28 cellular contexts compared by ENCODE assay signal in the genomic region with DNA sequence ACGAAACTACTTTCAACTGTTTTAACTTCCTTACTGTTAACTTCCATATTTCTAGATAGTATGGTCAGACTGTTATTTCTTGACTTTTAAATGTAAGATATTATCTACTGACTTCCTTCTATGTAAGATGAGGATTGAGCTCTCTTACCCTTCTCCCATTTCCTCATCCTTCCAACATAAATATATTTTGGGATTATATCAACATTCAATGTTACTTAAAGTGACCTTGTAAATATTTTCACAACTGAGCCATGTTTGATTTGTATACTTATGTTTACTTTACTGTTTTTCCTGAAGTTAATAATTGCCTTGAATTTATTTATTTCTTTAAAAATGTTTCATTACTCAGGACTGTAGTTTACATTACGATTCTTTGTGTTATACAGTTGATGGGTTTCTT.
"Had no signal": no experiment of that assay in that cellular context is flagged by ENCODE, and none has a peak within 500 bp of the region (broad histone marks: within the 10 kb centered on the region; RNA-seq: fewer than 3 reads in every experiment).

No MANE protein-coding gene starts in this region.

- H3K27ac Mint-ChIP-seq: effector memory CD8-positive, alpha-beta T cell; naive thymus-derived CD8-positive, alpha-beta T cell; nephron progenitor cell; stimulated activated effector memory CD8-positive, alpha-beta T cell treated with anti-CD3 and anti-CD28 coated beads, Interleukin-12 subunit alpha, Interleukin-12 subunit beta, amount 100 ng/mL, for 72 hours; type B pancreatic cell had no signal

- DNase-seq: cortex of kidney; effector memory CD8-positive, alpha-beta T cell; erythroblast; esophagus squamous epithelium; foreskin melanocyte; glutamatergic neuron; heart right ventricle; hippocampal formation; islet precursor cell; kidney glomerular epithelial cell; left colon; left ventricle myocardium inferior; lower lobe of right lung; naive thymus-derived CD8-positive, alpha-beta T cell; nephron progenitor cell; nucleus accumbens; sigmoid colon; stimulated activated CD4-positive, alpha-beta T cell treated with anti-CD3 and anti-CD28 coated beads, Interleukin-2, amount 100 ng/mL, for 24 hours; stimulated activated CD4-positive, alpha-beta T cell treated with anti-CD3 and anti-CD28 coated beads, Interleukin-4, amount 100 ng/mL, for 24 hours; stimulated activated naive CD8-positive, alpha-beta T cell treated with anti-CD3 and anti-CD28 coated beads, Interleukin-15, Interleukin-2, amounts not matched to agents 100 U/mL and 50 U/mL, for 24 hours; substantia nigra; testis; tibial artery had no signal

- H3K27ac ChIP-seq: esophagus squamous epithelium, heart right ventricle, left ventricle myocardium inferior, lower lobe of right lung, prostate gland, right atrium auricular region, sigmoid colon, testis, tibial artery had no signal

- H3K36me3 ChIP-seq: esophagus squamous epithelium, heart right ventricle, left ventricle myocardium inferior, lower lobe of right lung, prostate gland, right atrium auricular region, sigmoid colon, tibial artery had no signal

- H3K4me3 Mint-ChIP-seq: effector memory CD8-positive, alpha-beta T cell; naive thymus-derived CD8-positive, alpha-beta T cell; nephron progenitor cell; stimulated activated effector memory CD8-positive, alpha-beta T cell treated with anti-CD3 and anti-CD28 coated beads, Interleukin-12 subunit alpha, Interleukin-12 subunit beta, amount 100 ng/mL, for 72 hours; type B pancreatic cell had no signal

- H3K9me3 ChIP-seq: lower lobe of right lung, prostate gland, sigmoid colon, testis had no signal

- H3K4me3 ChIP-seq: esophagus squamous epithelium, heart right ventricle, left ventricle myocardium inferior, lower lobe of right lung, prostate gland, right atrium auricular region, sigmoid colon, testis, tibial artery had no signal

- H3K4me1 ChIP-seq: esophagus squamous epithelium, heart right ventricle, left ventricle myocardium inferior, lower lobe of right lung, prostate gland, right atrium auricular region, sigmoid colon, testis, tibial artery had no signal

- H3K27me3 ChIP-seq: esophagus squamous epithelium, heart right ventricle, right atrium auricular region, sigmoid colon, testis, tibial artery had no signal

- FAIRE-seq: endometrium had no signal

- H3K4me1 Mint-ChIP-seq: nephron progenitor cell had no signal

- ATAC-seq: effector memory CD8-positive, alpha-beta T cell; heart right ventricle; left colon; lower lobe of right lung; naive thymus-derived CD8-positive, alpha-beta T cell; stimulated activated effector memory CD8-positive, alpha-beta T cell treated with anti-CD3 and anti-CD28 coated beads, Interleukin-12 subunit alpha, Interleukin-12 subunit beta, amount 100 ng/mL, for 72 hours; stimulated activated naive CD8-positive, alpha-beta T cell treated with anti-CD3 and anti-CD28 coated beads, Interleukin-15, Interleukin-2, amounts not matched to agents 100 U/mL and 50 U/mL, for 24 hours had no signal

- H3K36me3 Mint-ChIP-seq: type B pancreatic cell had no signal

- H3K9me3 Mint-ChIP-seq: effector memory CD8-positive, alpha-beta T cell; type B pancreatic cell had no signal

- H3K27me3 Mint-ChIP-seq: effector memory CD8-positive, alpha-beta T cell; naive thymus-derived CD8-positive, alpha-beta T cell; type B pancreatic cell had no signal
